In genomic region chr1:35190784-35191183, GRCh38 we compare ENCODE assay signal across 9 cellular contexts. TPM values are rescaled to one million over a fixed set of nuclear protein-coding genes. Genes with fewer than 3 reads are reported as not detected.
DNase-seq lines count a peak whose midpoint lies in the region; ATAC-seq, FAIRE-seq and TF ChIP-seq lines count a peak whose summit lies in the region.
"Had no signal": no experiment of that assay in that cellular context is flagged by ENCODE, and none has a peak within 500 bp of the region (broad histone marks: within the 10 kb centered on the region; RNA-seq: fewer than 3 reads in every experiment).

No MANE protein-coding gene starts in this region.

- DNase-seq in stimulated activated naive CD8-positive, alpha-beta T cell treated with anti-CD3 and anti-CD28 coated beads, Interleukin-15, Interleukin-2, amounts not matched to agents 100 U/mL and 50 U/mL, for 24 hours, result no peak
- no peak for DNase-seq in mesendoderm
- DNase-seq in NCI-H2227 (lab: John Stamatoyannopoulos, UW; ENCODE audit: unreplicated experiment), result no peak
- no peak for DNase-seq in HTR-8/SVneo (ENCODE audit: insufficient read length, low spot score)
- no peak for DNase-seq in COR-L47 (lab: John Stamatoyannopoulos, UW)
- DNase-seq: SIG-M5 had no signal

- H3K27me3 ChIP-seq in mesendoderm (ENCODE audit: insufficient read depth, low read length, poor library complexity), result no peaks in the 10 kb centered on the region

- H3K18ac ChIP-seq in mesendoderm (ENCODE audit: low read length), result no peak overlapping the region

- peaks cover 26% of the 10 kb centered on the region for H3K36me3 ChIP-seq in mesendoderm (ENCODE audit: control insufficient read depth, insufficient read depth, low read length)

- no CpG with 5 or more reads among the region's 6 CpGs for WGBS in mesendoderm (ENCODE audit: extremely low coverage, insufficient coverage, low lambda C conversion rate)

- no peak overlapping the region for H2BK5ac ChIP-seq in mesendoderm (ENCODE audit: low read length)

- H3K4me3 Mint-ChIP-seq in stimulated activated naive CD8-positive, alpha-beta T cell treated with anti-CD3 and anti-CD28 coated beads, Interleukin-15, Interleukin-2, amounts not matched to agents 100 ng/mL and 50 ng/mL, for 24 hours, result peak overlapping the region; percentile 92
- H3K4me3 Mint-ChIP-seq in brain, result peak overlapping the region; percentile 96 to 99 (median 97)

- H4K5ac ChIP-seq in mesendoderm (ENCODE audit: low read length), result no peak overlapping the region

- no peak overlapping the region for H3K23ac ChIP-seq in mesendoderm (ENCODE audit: low read length)

- no peak overlapping the region for H2BK120ac ChIP-seq in mesendoderm (ENCODE audit: low read depth, low read length)

- peak overlapping the region; percentile 79 for H3K56ac ChIP-seq in mesendoderm (ENCODE audit: low read length)

- no peaks in the 10 kb centered on the region for H3K9me3 Mint-ChIP-seq in stimulated activated naive CD8-positive, alpha-beta T cell treated with anti-CD3 and anti-CD28 coated beads, Interleukin-15, Interleukin-2, amounts not matched to agents 100 ng/mL and 50 ng/mL, for 24 hours
- peaks cover 0 to 5% (median 0%) of the 10 kb centered on the region in 5 experiments for H3K9me3 Mint-ChIP-seq in brain

- peaks cover 62% of the 10 kb centered on the region for H3K36me3 Mint-ChIP-seq in stimulated activated naive CD8-positive, alpha-beta T cell treated with anti-CD3 and anti-CD28 coated beads, Interleukin-15, Interleukin-2, amounts not matched to agents 100 ng/mL and 50 ng/mL, for 24 hours (ENCODE audit: low read depth)
- peaks cover 61% of the 10 kb centered on the region for H3K36me3 Mint-ChIP-seq in brain

- peak overlapping the region; percentile 75 for H3K4me2 ChIP-seq in mesendoderm (ENCODE audit: low read length)

- no peak overlapping the region for H3K4ac ChIP-seq in mesendoderm (ENCODE audit: low read depth, low read length)

- no peaks in the 10 kb centered on the region for H3K79me1 ChIP-seq in mesendoderm (ENCODE audit: low read length)

- no peak overlapping the region for H4K8ac ChIP-seq in mesendoderm (ENCODE audit: low read depth, low read length)

- H3K27ac Mint-ChIP-seq in stimulated activated naive CD8-positive, alpha-beta T cell treated with anti-CD3 and anti-CD28 coated beads, Interleukin-15, Interleukin-2, amounts not matched to agents 100 ng/mL and 50 ng/mL, for 24 hours, result peak overlapping the region; percentile 96
- H3K27ac Mint-ChIP-seq in brain, result peak overlapping the region; percentile 69 to 95 (median 92)

- no peak overlapping the region for H2AK5ac ChIP-seq in mesendoderm (ENCODE audit: low read length)

- no peak for TF ChIP-seq CTCF in brain (conservative IDR thresholded peaks at IDR 0.05)

- FAIRE-seq in HTR-8/SVneo (lab: Jason Lieb, UNC), result no peak

- peaks cover 69% of the 10 kb centered on the region for H3K79me2 ChIP-seq in mesendoderm (ENCODE audit: control insufficient read depth, insufficient read depth, low read length)

- no peak overlapping the region for H2BK15ac ChIP-seq in mesendoderm (replicated peaks; ENCODE audit: low read depth)

- peaks cover 65% of the 10 kb centered on the region for H3K4me1 Mint-ChIP-seq in stimulated activated naive CD8-positive, alpha-beta T cell treated with anti-CD3 and anti-CD28 coated beads, Interleukin-15, Interleukin-2, amounts not matched to agents 100 ng/mL and 50 ng/mL, for 24 hours (ENCODE audit: low read depth)
- H3K4me1 Mint-ChIP-seq in brain, result peaks cover 72% of the 10 kb centered on the region

- H3K27ac ChIP-seq in mesendoderm (ENCODE audit: low read depth, low read length), result no peak overlapping the region

- peak overlapping the region; percentile 100 for H3K4me3 ChIP-seq in mesendoderm (ENCODE audit: low read length)

- no peaks in the 10 kb centered on the region for H3K27me3 Mint-ChIP-seq in stimulated activated naive CD8-positive, alpha-beta T cell treated with anti-CD3 and anti-CD28 coated beads, Interleukin-15, Interleukin-2, amounts not matched to agents 100 ng/mL and 50 ng/mL, for 24 hours
- peaks cover 18% of the 10 kb centered on the region for H3K27me3 Mint-ChIP-seq in brain

- H3K9ac ChIP-seq in mesendoderm (ENCODE audit: low read length), result peak overlapping the region; percentile 96

- H3K4me1 ChIP-seq in mesendoderm (ENCODE audit: control insufficient read depth, low read depth, low read length), result no peaks in the 10 kb centered on the region

- ATAC-seq in stimulated activated naive CD8-positive, alpha-beta T cell treated with anti-CD3 and anti-CD28 coated beads, Interleukin-15, Interleukin-2, amounts not matched to agents 100 U/mL and 50 U/mL, for 24 hours, result no peak
- no peak for ATAC-seq in HG02763 (IDR thresholded peaks at IDR 0.05; ENCODE audit: unreplicated experiment)

RNA-seq across cellular contexts. Expression of gene SFPQ, which starts 2.2 kb away (rescaled TPM):
- 201 TPM for polyA plus RNA-seq in brain (ENCODE audit: insufficient read depth, low read depth, low replicate concordance)
- 424 TPM for polyA plus RNA-seq in mesendoderm (2013, experiment 1 of 2)
- polyA plus RNA-seq in mesendoderm (2013, experiment 2 of 2), result 420 TPM
